In genomic region chr4:149523039-149523438, GRCh38 we compare ENCODE assay signal across 33 cellular contexts.
"Had no signal": no experiment of that assay in that cellular context is flagged by ENCODE, and none has a peak within 500 bp of the region (broad histone marks: within the 10 kb centered on the region; RNA-seq: fewer than 3 reads in every experiment).

No MANE protein-coding gene starts in this region.

- ATAC-seq: activated CD8-positive, alpha-beta T cell treated with anti-CD3 and anti-CD28 coated beads for 36 hours; activated T-cell treated with anti-CD3 and anti-CD28 coated beads, Interleukin-2, amount 50 U/mL, for 72 hours; activated T-helper 17 cell treated with anti-CD3 and anti-CD28 coated beads, Interleukin-2, amount 50 U/mL, for 72 hours; PC-3 had no signal

- H3K9me3 ChIP-seq: Peyer's patch, SJSA1 had no signal

- H3K36me3 ChIP-seq: brain microvascular endothelial cell, Peyer's patch, SJSA1 had no signal

- H3K27me3 ChIP-seq: brain microvascular endothelial cell, Peyer's patch, SJSA1 had no signal

- H3K4me1 ChIP-seq: Peyer's patch, SJSA1 had no signal

- H3K27ac ChIP-seq: brain microvascular endothelial cell, Peyer's patch, SJSA1 had no signal

- H3K4me3 ChIP-seq: Peyer's patch, SJSA1 had no signal

- DNase-seq: activated CD4-positive, alpha-beta T cell treated with anti-CD3 and anti-CD28 coated beads, Interleukin-2, amount 10 ng/mL, durations not matched to agents 24 days and 14 days; activated CD4-positive, alpha-beta T cell treated with anti-CD3 and anti-CD28 coated beads, Interleukin-2, amount 50 U/mL, for 4 hours; activated CD8-positive, alpha-beta T cell treated with anti-CD3 and anti-CD28 coated beads for 36 hours; activated effector memory CD4-positive, alpha-beta T cell treated with anti-CD3 and anti-CD28 coated beads, Interleukin-2, amount 50 U/mL, for 16 hours; activated naive CD4-positive, alpha-beta T cell; activated naive CD4-positive, alpha-beta T cell treated with anti-CD3 and anti-CD28 coated beads, Interleukin-2, amount 50 U/mL, for 16 hours; activated naive CD8-positive, alpha-beta T cell treated with anti-CD3 and anti-CD28 coated beads for 36 hours; activated T-cell treated with anti-CD3 and anti-CD28 coated beads, Interleukin-2, amount 50 U/mL, for 1 hour; activated T-cell treated with anti-CD3 and anti-CD28 coated beads, Interleukin-2, amount 50 U/mL, for 72 hours; amniotic stem cell; aorta; brain microvascular endothelial cell; central memory CD4-positive, alpha-beta T cell; NCI-H1048; NCI-H1105 treated with DMSO at 0.1 percent for 48 hours; NCI-H1436; NCI-H1694; NCI-H2029; NCI-H2171; NCI-H510A treated with DMSO at 0.1 percent for 48 hours; NCI-H526 treated with DMSO at 0.1 percent for 48 hours; NCI-H774; NK-92 treated with Interleukin-12 subunit alpha and Interleukin-12 subunit beta, amount 100 ng/mL, for 24 hours; PC-3; Peyer's patch; RPMI8226; SHP77 treated with DMSO at 0.1 percent for 48 hours; SW 1271; T-helper 1 cell; T-helper 2 cell; T-helper 9 cell had no signal
